9 cellular contexts compared by ENCODE assay signal in the genomic region with DNA sequence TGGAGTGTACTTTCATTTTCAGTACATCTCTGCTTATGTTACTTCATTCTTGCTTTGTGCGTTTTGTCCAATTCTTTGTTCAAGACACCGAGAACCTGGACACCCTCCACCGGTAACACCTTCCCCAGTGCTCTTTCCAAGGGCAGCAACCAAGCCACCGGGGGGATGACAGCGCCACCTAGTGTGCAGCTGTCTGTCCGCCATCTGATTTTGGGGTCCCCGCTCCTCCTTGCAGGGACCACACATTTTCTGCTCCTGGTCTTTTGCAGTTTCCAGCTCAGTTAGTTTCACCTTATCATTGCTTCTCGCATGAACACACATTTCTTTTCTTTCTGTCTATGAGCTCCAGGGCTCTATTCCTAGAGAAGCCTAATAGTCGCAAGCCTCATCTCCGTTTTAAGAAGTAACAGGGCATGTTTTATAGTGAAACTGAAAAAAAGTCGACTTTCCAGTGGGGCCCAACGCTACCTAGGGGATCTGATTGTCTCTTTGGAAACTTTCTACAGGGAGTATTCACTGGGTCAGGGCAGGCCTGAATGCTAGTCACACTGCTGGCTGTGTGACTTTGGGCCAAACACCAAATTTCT.
DNase-seq lines count a peak whose midpoint lies in the region; ATAC-seq and TF ChIP-seq lines count a peak whose summit lies in the region.
"Had no signal": no experiment of that assay in that cellular context is flagged by ENCODE, and none has a peak within 500 bp of the region (broad histone marks: within the 10 kb centered on the region; RNA-seq: fewer than 3 reads in every experiment).

No MANE protein-coding gene starts in this region.

- H3K4me3 ChIP-seq in Loucy (ENCODE audit: low read length, poor library complexity, severe bottlenecking), result no peak overlapping the region
- H3K4me3 ChIP-seq in adrenal gland, result no peak overlapping the region
- H3K4me3 ChIP-seq in vagina, result no peak overlapping the region

- no peak overlapping the region for H3K4me3 Mint-ChIP-seq in naive B cell
- H3K4me3 Mint-ChIP-seq: CD8-positive, alpha-beta memory T cell had no signal

- H3K27me3 ChIP-seq in Loucy (ENCODE audit: insufficient read depth, low read length, poor library complexity, severe bottlenecking) (no peaks in the 10 kb centered on the region), adrenal gland (no peaks in the 10 kb centered on the region), vagina (no peaks in the 10 kb centered on the region)

- peaks cover 0 to 2% (median 0%) of the 10 kb centered on the region in 3 donors for H3K4me1 Mint-ChIP-seq in naive B cell

- H3K9me3 ChIP-seq in Loucy (ENCODE audit: insufficient read depth, low read depth, low read length) (no peaks in the 10 kb centered on the region), adrenal gland (replicated peaks in 1 of 3) (no peaks in the 10 kb centered on the region), vagina (no peaks in the 10 kb centered on the region)

- H3F3A ChIP-seq in Loucy (ENCODE audit: low read depth), result no peaks in the 10 kb centered on the region

- H3K9ac ChIP-seq in Loucy (ENCODE audit: low read depth, low read length, poor library complexity, severe bottlenecking), result no peak overlapping the region

- peak in 1 of 2 donors; percentile 23 for ATAC-seq in naive B cell (ENCODE audit: low read depth in 2 of 2)
- no peak for ATAC-seq in GM18519 (IDR thresholded peaks at IDR 0.05; ENCODE audit: low FRiP score, unreplicated experiment)

- H3K27me3 Mint-ChIP-seq in naive B cell, result no peaks in the 10 kb centered on the region
- H3K27me3 Mint-ChIP-seq: CD8-positive, alpha-beta memory T cell had no signal

- H3K36me3 ChIP-seq in Loucy (ENCODE audit: insufficient read depth, low read length) (no peaks in the 10 kb centered on the region), adrenal gland (replicated peaks in 1 of 2) (no peaks in the 10 kb centered on the region), vagina (no peaks in the 10 kb centered on the region)

- H3K36me3 Mint-ChIP-seq in naive B cell, result no peaks in the 10 kb centered on the region
- H3K36me3 Mint-ChIP-seq: CD8-positive, alpha-beta memory T cell had no signal

- H2AFZ ChIP-seq in Loucy (ENCODE audit: low read length), result no peak overlapping the region

- no peaks in the 10 kb centered on the region for H3K79me2 ChIP-seq in Loucy (ENCODE audit: insufficient read depth, low read length)

- no peak overlapping the region for H3K4me2 ChIP-seq in Loucy (ENCODE audit: low read depth, low read length, poor library complexity, severe bottlenecking)

- H3K9me2 ChIP-seq in Loucy (replicated peaks; ENCODE audit: low read depth, low read length), result no peaks in the 10 kb centered on the region

- no peaks in the 10 kb centered on the region for H4K20me1 ChIP-seq in Loucy (ENCODE audit: insufficient read depth, low read length, poor library complexity, severe bottlenecking)

- H3K27ac ChIP-seq in adrenal gland (no peak overlapping the region), vagina (no peak overlapping the region)

- DNase-seq in NCI-H2227 (lab: John Stamatoyannopoulos, UW; ENCODE audit: unreplicated experiment), result peak; percentile 6
- DNase-seq in NCI-H2227 treated with DMSO at 0.1 percent for 48 hours (lab: John Stamatoyannopoulos, UW), result no peak
- DNase-seq in adrenal gland, result no peak
- DNase-seq in naive B cell, result peak; percentile 2
- DNase-seq in cortex of kidney (lab: John Stamatoyannopoulos, UW), result no peak
- DNase-seq in vagina (ENCODE audit: extremely low spot score in 2 of 2), result no peak

- intact Hi-C loops in adrenal gland (cut with DNase I), result no loop called here
- intact Hi-C loops in vagina (cut with DNase I), result no loop called here

- TF ChIP-seq CTCF in Loucy (conservative IDR thresholded peaks at IDR 0.05; ENCODE audit: low read length) (peak; percentile 72), adrenal gland (IDR thresholded peaks at IDR 0.05) (peak in 5 of 6 experiments; percentile 17 to 49 (median 40)), vagina (IDR thresholded peaks at IDR 0.05) (peak in 1 of 3 experiments; percentile 17)

- peak overlapping the region in 1 of 6 donors; percentile 54 for H3K27ac Mint-ChIP-seq in naive B cell

- no peaks in the 10 kb centered on the region for H3K9me3 Mint-ChIP-seq in naive B cell
- H3K9me3 Mint-ChIP-seq: CD8-positive, alpha-beta memory T cell had no signal

- 76 to 82% (median 79%) methylated on average over 12 of the region's 12 CpGs for WGBS in adrenal gland, 4 donors

- TF ChIP-seq POLR2A in adrenal gland (IDR thresholded peaks at IDR 0.05) (no peak), vagina (IDR thresholded peaks at IDR 0.05) (no peak)

- H3K4me1 ChIP-seq in Loucy (ENCODE audit: insufficient read depth, low read length, poor library complexity, severe bottlenecking) (no peaks in the 10 kb centered on the region), adrenal gland (replicated peaks in 1 of 2) (peaks cover 10 to 12% of the 10 kb centered on the region in 2 donors), vagina (peaks cover 23% of the 10 kb centered on the region)

Comparison
In these comparisons a context has a peak if more than half of its experiments do, and no peak if none do; other contexts are left out.
1. DNase-seq: peak in NCI-H2227 (single experiment) and naive B cell (single experiment); none in NCI-H2227 treated with DMSO at 0.1 percent for 48 hours (single experiment), adrenal gland (0 of 7), cortex of kidney (single experiment) and vagina (0 of 2).